ENCODE assay signal across 1 cellular context in genomic region chr3:186589115-186589514, GRCh38.
TF ChIP-seq lines count a peak whose summit lies in the region.

No MANE protein-coding gene starts in this region.

TF ChIP-seq in IMR-90, 13 proteins besides CTCF, POLR2A, EP300 and RAD21:
- TF ChIP-seq RCOR1 (IDR thresholded peaks at IDR 0.05; ENCODE audit: insufficient replicate concordance, low read length): no peak
- TF ChIP-seq SMC3 (IDR thresholded peaks at IDR 0.05; ENCODE audit: low read depth, low read length): peak; percentile 9; the same call in 1 of the 2 replicates
- TF ChIP-seq CEBPB (IDR thresholded peaks at IDR 0.05; ENCODE audit: low read depth, low read length): peak; percentile 19; the same call in 1 of the 2 replicates
- TF ChIP-seq FOS (IDR thresholded peaks at IDR 0.05; ENCODE audit: low read depth, low read length): no peak
